ENCODE assay signal across 7 cellular contexts in the genomic region with DNA sequence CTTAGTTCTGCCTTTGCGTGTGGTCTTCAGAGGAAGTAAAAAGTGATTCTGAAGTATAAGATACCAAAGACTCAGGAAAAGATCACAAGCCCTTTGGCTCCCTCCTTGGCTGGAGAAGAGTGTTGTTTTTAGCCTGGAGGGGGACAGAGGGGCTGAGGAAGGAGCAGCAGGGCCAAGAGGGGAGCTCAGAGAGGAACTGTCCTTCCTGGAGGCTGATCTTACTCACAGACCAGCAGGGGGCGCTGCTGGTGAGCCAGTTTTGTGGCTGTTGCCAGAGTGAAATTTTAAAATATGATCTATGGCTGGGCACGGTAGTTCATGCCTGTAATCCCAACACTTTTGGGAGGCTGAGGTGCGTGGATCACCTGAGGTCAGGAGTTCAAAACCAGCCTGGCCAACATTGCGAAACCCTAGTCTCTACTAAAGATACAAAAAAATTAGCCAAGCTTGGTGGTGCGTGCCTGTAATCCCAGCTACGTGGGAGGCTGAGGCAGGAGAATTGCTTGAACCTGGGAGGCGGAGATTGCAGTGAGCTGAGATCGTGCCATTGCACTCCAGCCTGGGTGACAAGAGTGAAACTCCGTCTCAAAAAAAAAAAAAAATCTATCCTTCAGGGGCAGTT.
DNase-seq lines count a peak whose midpoint lies in the region; TF ChIP-seq lines count a peak whose summit lies in the region.
"Not testable (repeated sequence)": the region's sequence is repeated elsewhere in the genome, so short reads cannot be mapped to it uniquely, and the experiment has no call there.

No MANE protein-coding gene starts in this region.

- H3K9ac ChIP-seq in smooth muscle cell (ENCODE audit: low read depth), result not testable (repeated sequence)

- not testable (repeated sequence) for H3K9me3 ChIP-seq in smooth muscle cell (replicated peaks; ENCODE audit: low read depth)

- not testable (repeated sequence) for H3K4me1 ChIP-seq in smooth muscle cell (ENCODE audit: low read depth)

- H2AFZ ChIP-seq in smooth muscle cell (ENCODE audit: low read depth), result not testable (repeated sequence)

- not testable (repeated sequence) for H3K4me2 ChIP-seq in smooth muscle cell

- DNase-seq in GDM1 (lab: John Stamatoyannopoulos, UW), result peak; percentile 27
- DNase-seq in KG1 (lab: John Stamatoyannopoulos, UW), result peak; percentile 34
- peak; percentile 26 for DNase-seq in RKO (ENCODE audit: low spot score)
- peak; percentile 17 to 39 for DNase-seq in activated CD8-positive, alpha-beta memory T cell treated with anti-CD3 and anti-CD28 coated beads for 1 hour (ENCODE audit: extremely low read depth in 1 of 2, low read depth in 1 of 2)
- DNase-seq in cardiac fibroblast (ENCODE audit: low read depth in 2 of 2), result peak; percentile 61 to 67
- peak; percentile 78 for DNase-seq in iPS-NIHi11 (ENCODE audit: low spot score)
- DNase-seq in smooth muscle cell (lab: John Stamatoyannopoulos, UW; ENCODE audit: unreplicated experiment), result not testable (repeated sequence)

- H3F3A ChIP-seq in smooth muscle cell (ENCODE audit: low read depth), result not testable (repeated sequence)

- H3K36me3 ChIP-seq in smooth muscle cell (ENCODE audit: low read depth), result not testable (repeated sequence)

- H3K27me3 ChIP-seq in smooth muscle cell (ENCODE audit: low read depth), result not testable (repeated sequence)

- peak; percentile 80 for TF ChIP-seq CTCF in cardiac fibroblast (IDR thresholded peaks at IDR 0.05; ENCODE audit: low read depth, low read length)
- peak; percentile 87 for TF ChIP-seq CTCF in smooth muscle cell (IDR thresholded peaks at IDR 0.05; ENCODE audit: borderline replicate concordance, insufficient read depth, poor library complexity, severe bottlenecking)

- 83% methylated on average over 10 of the region's 10 CpGs for WGBS in smooth muscle cell (ENCODE audit: low lambda C conversion rate)

- H3K79me2 ChIP-seq in smooth muscle cell (ENCODE audit: low read depth), result not testable (repeated sequence)

- H3K27ac ChIP-seq in smooth muscle cell (ENCODE audit: low read depth), result not testable (repeated sequence)

- not testable (repeated sequence) for H4K20me1 ChIP-seq in smooth muscle cell (ENCODE audit: low read depth)

- H3K4me3 ChIP-seq in cardiac fibroblast (replicated peaks in 1 of 2; ENCODE audit: low read depth in 2 of 2, low read length in 2 of 2); smooth muscle cell: not testable (repeated sequence)
